Comparison of ENCODE assay signal across 22 cellular contexts in genomic region chr3:31999902-32000439, GRCh38. TPM values are rescaled to one million over a fixed set of nuclear protein-coding genes. Genes with fewer than 3 reads are reported as not detected.
DNase-seq lines count a peak whose midpoint lies in the region; ATAC-seq, FAIRE-seq and TF ChIP-seq lines count a peak whose summit lies in the region.
"Had no signal": no experiment of that assay in that cellular context is flagged by ENCODE, and none has a peak within 500 bp of the region (broad histone marks: within the 10 kb centered on the region; RNA-seq: fewer than 3 reads in every experiment).

No MANE protein-coding gene starts in this region.

- no peak for FAIRE-seq in A549 (lab: Jason Lieb, UNC)
- FAIRE-seq in H54 (lab: Jason Lieb, UNC): no peak

- POLR2A ChIA-PET in A549 (lab: Yijun Ruan, JAX): no interaction called here
- POLR2A ChIA-PET in activated B cell treated with CpG ODN at 0.5 μM for 24 hours (lab: Charles Lee): interaction anchor here (0.6 to 4.2 kb wide), 11 partner anchors 10 to 468 kb away, joined by 3 to 65 read pairs (median 4); partner anchors contain the start of genes OSBPL10, STT3B and ZNF860

- H3K9me3 Mint-ChIP-seq in activated B cell treated with CpG ODN at 0.5 μM for 24 hours (peaks cover under 1% of the 10 kb centered on the region), nephron progenitor cell (peaks cover 10% of the 10 kb centered on the region)
- H3K9me3 Mint-ChIP-seq: stimulated activated naive CD8-positive, alpha-beta T cell treated with anti-CD3 and anti-CD28 coated beads, Interleukin-15, Interleukin-2, amounts not matched to agents 100 ng/mL and 50 ng/mL, for 24 hours had no signal

- DNase-seq in A549 (ENCODE audit: low read depth in 1 of 2, low spot score in 1 of 2): no peak
- no peak for DNase-seq in activated B cell treated with CpG ODN at 0.5 μM for 24 hours
- DNase-seq in globus pallidus (ENCODE audit: low spot score): no peak
- DNase-seq in H54 (ENCODE audit: insufficient read length, low spot score): no peak
- DNase-seq in nephron progenitor cell: no peak
- DNase-seq: activated CD4-positive, alpha-beta T cell treated with anti-CD3 and anti-CD28 coated beads for 48 hours; activated naive CD4-positive, alpha-beta T cell treated with Interleukin-2 at 50 U/mL for 16 hours; HCEC 1CT; islet precursor cell; NCI-H1417; NCI-H774; Peyer's patch; retina; stimulated activated CD4-positive, alpha-beta T cell treated with anti-CD3 and anti-CD28 coated beads, Interleukin-15, amount 100 ng/mL, for 24 hours had no signal

- WGBS in A549 (ENCODE audit: missing lambda C conversion rate): 76% methylated on average over 8 of the region's 8 CpGs

- TF ChIP-seq CTCF in A549 (IDR thresholded peaks at IDR 0.05) (no peak), activated B cell treated with CpG ODN at 0.5 μM for 24 hours (IDR thresholded peaks at IDR 0.05) (no peak), nephron progenitor cell (IDR thresholded peaks at IDR 0.05) (no peak)

- H3K9me3 ChIP-seq in A549: peaks cover 8% of the 10 kb centered on the region; the same call in 2 of the 3 replicates
- H3K9me3 ChIP-seq: ascending aorta, neutrophil, Peyer's patch had no signal

- H3K27me3 Mint-ChIP-seq in activated B cell treated with CpG ODN at 0.5 μM for 24 hours (no peaks in the 10 kb centered on the region), nephron progenitor cell (ENCODE audit: low read depth, poor library complexity) (peaks cover 9% of the 10 kb centered on the region)

- H3K4me3 Mint-ChIP-seq in activated B cell treated with CpG ODN at 0.5 μM for 24 hours: peak overlapping the region; percentile 65
- H3K4me3 Mint-ChIP-seq in nephron progenitor cell: no peak overlapping the region
- H3K4me3 Mint-ChIP-seq: mesothelial cell of epicardium; stimulated activated naive CD8-positive, alpha-beta T cell treated with anti-CD3 and anti-CD28 coated beads, Interleukin-15, Interleukin-2, amounts not matched to agents 100 ng/mL and 50 ng/mL, for 24 hours had no signal

- no peaks in the 10 kb centered on the region for H3K4me1 ChIP-seq in A549
- H3K4me1 ChIP-seq: ascending aorta, Peyer's patch had no signal

- ATAC-seq in A549 (no peak), GM18907 (IDR thresholded peaks at IDR 0.05; ENCODE audit: unreplicated experiment) (peak; percentile 48), HG03060 (IDR thresholded peaks at IDR 0.05; ENCODE audit: low read depth, unreplicated experiment) (peak; percentile 79), activated B cell treated with CpG ODN at 0.5 μM for 24 hours (ENCODE audit: low read depth) (peak; percentile 86), GM19455 (IDR thresholded peaks at IDR 0.05; ENCODE audit: unreplicated experiment) (no peak)

- H3K27ac ChIP-seq in A549: no peak overlapping the region
- H3K27ac ChIP-seq: ascending aorta, C4-2B, neutrophil had no signal

- no peak for TF ChIP-seq RAD21 in A549 (conservative IDR thresholded peaks at IDR 0.05 in 1 of 2, IDR thresholded peaks at IDR 0.05 in 1 of 2)

- CTCF ChIA-PET in A549 (lab: Yijun Ruan, JAX) (interaction anchor here (1.5 to 2.3 kb wide), 2 partner anchors 19 to 145 kb away, joined by 3 to 7 read pairs; no protein-coding TSS in a partner anchor), activated B cell treated with CpG ODN at 0.5 μM for 24 hours (lab: Charles Lee) (interaction anchor here (1.3 to 2.8 kb wide), 4 partner anchors 18 to 48 kb away, joined by 3 to 12 read pairs (median 5); partner anchors contain the start of genes OSBPL10 and ZNF860)

- intact Hi-C loops in activated B cell treated with CpG ODN at 0.5 μM for 24 hours (cut with micrococcal nuclease): loop anchor here (1.0 to 2.0 kb wide), 3 partner anchors 10 to 39 kb away; partner anchors contain the start of genes OSBPL10 and ZNF860

- TF ChIP-seq EP300 in A549 (IDR thresholded peaks at IDR 0.05): no peak

- H3K4me2 ChIP-seq in A549: no peak overlapping the region

- H3K27ac Mint-ChIP-seq in activated B cell treated with CpG ODN at 0.5 μM for 24 hours (peak overlapping the region; percentile 94), nephron progenitor cell (no peak overlapping the region)
- H3K27ac Mint-ChIP-seq: mesothelial cell of epicardium; stimulated activated naive CD8-positive, alpha-beta T cell treated with anti-CD3 and anti-CD28 coated beads, Interleukin-15, Interleukin-2, amounts not matched to agents 100 ng/mL and 50 ng/mL, for 24 hours had no signal

- no peak for TF ChIP-seq POLR2A in A549 (IDR thresholded peaks at IDR 0.05; ENCODE audit: low read length)
- no peak for TF ChIP-seq POLR2A in H54 (IDR thresholded peaks at IDR 0.05; ENCODE audit: low read depth, low read length)

- H3K36me3 Mint-ChIP-seq in activated B cell treated with CpG ODN at 0.5 μM for 24 hours (ENCODE audit: low read depth) (peaks cover 18% of the 10 kb centered on the region), nephron progenitor cell (ENCODE audit: low read depth) (peaks cover under 1% of the 10 kb centered on the region)
- H3K36me3 Mint-ChIP-seq: mesothelial cell of epicardium had no signal

- H3K4me3 ChIP-seq in A549: no peak overlapping the region
- H3K4me3 ChIP-seq: ascending aorta, Peyer's patch had no signal

- peaks cover 68% of the 10 kb centered on the region for H3K4me1 Mint-ChIP-seq in activated B cell treated with CpG ODN at 0.5 μM for 24 hours
- H3K4me1 Mint-ChIP-seq in nephron progenitor cell: peaks cover 23% of the 10 kb centered on the region

TF ChIP-seq in A549, 52 proteins besides CTCF, POLR2A, EP300 and RAD21:
- no peak for TF ChIP-seq ZFP36 (IDR thresholded peaks at IDR 0.05; ENCODE audit: borderline replicate concordance, partially characterized antibody)
- peak; percentile 44 for TF ChIP-seq MAFK (IDR thresholded peaks at IDR 0.05; ENCODE audit: partially characterized antibody)

RNA-seq across cellular contexts. Expression of gene ZNF860, which starts 18.4 kb away (rescaled TPM):
- polyA plus RNA-seq in A549 (2011; rRNA removed): 2.4 and 3.0 TPM in 2 replicates
- 0.41 and 0.65 TPM in 2 replicates for polyA plus RNA-seq in A549 (2012; cell fraction: cytosol; rRNA removed)
- 0.21 and 0.22 TPM in 2 replicates for polyA plus RNA-seq in A549 (2012; cell fraction: nucleus; rRNA removed)
- polyA plus RNA-seq in A549 (2017; fragmentation: RNase III; extraction: RNeasy Plus Mini Kit Qiagen cat#74134 plus additional on column Dnase treatment): 1.3 to 1.6 TPM (median 1.6 TPM) in 3 replicates
- polyA minus RNA-seq in A549 (2011; rRNA and poly(A)+ RNA removed): 3.3 and 4.1 TPM in 2 replicates
- total RNA-seq in activated B cell treated with CpG ODN at 0.5 μM for 24 hours: 16.6 and 19.1 TPM in 2 replicates

RNA-seq across cellular contexts. Expression of gene OSBPL10, which starts 18.9 kb away (rescaled TPM):
- 17.0 and 20.2 TPM in 2 replicates for polyA plus RNA-seq in A549 (2011; rRNA removed)
- polyA plus RNA-seq in A549 (2012; cell fraction: cytosol; rRNA removed): 7.7 and 10.9 TPM in 2 replicates
- polyA plus RNA-seq in A549 (2012; cell fraction: nucleus; rRNA removed): 9.6 and 17.4 TPM in 2 replicates
- 8.8 to 9.7 TPM (median 9.2 TPM) in 3 replicates for polyA plus RNA-seq in A549 (2017; fragmentation: RNase III; extraction: RNeasy Plus Mini Kit Qiagen cat#74134 plus additional on column Dnase treatment)
- 44.9 and 45.5 TPM in 2 replicates for polyA minus RNA-seq in A549 (2011; rRNA and poly(A)+ RNA removed)
- total RNA-seq in activated B cell treated with CpG ODN at 0.5 μM for 24 hours: 125 and 137 TPM in 2 replicates

Comparison
In these comparisons a context has a peak if more than half of its experiments do, and no peak if none do; other contexts are left out.
1. ATAC-seq: peak in GM18907 (single experiment), HG03060 (single experiment) and activated B cell treated with CpG ODN at 0.5 μM for 24 hours (single experiment); none in A549 (0 of 2) and GM19455 (single experiment).